Comparison of ENCODE assay signal across 9 cellular contexts in the genomic region with DNA sequence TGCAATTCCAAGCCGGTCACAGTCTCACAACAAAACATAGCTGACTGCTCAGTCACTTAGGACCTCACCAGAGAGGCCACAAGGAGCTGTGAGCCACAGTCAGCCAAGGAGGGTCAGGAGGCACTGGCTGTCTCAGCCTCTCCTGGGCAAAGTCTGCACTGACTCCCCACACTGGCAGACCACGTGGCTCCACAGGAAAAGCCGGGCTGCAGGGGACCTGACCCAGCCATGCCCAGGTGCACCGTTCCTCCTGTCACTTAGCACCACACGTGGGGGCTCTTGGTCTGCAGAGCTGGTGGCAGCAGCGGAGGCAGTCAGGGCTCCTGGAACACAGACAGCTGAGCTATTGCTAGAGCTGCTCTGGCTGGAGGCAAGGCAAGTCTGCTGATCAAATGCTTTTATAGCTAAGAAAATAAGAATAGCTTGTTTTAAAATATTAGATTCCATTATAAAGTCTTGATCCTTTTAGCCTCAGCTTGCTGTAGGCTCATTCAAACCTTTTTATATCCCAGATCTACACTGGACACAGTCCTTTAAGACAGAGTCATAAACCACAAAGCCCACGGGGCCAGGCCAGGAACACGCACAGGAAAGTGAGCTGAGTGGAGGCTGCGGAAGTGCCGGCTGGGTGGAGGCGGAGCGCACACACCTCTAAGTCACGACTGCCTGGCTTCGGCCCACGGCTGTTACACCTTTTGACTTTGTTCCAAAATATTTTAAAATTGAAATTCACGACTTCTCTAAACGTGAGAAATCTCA.
DNase-seq lines count a peak whose midpoint lies in the region; ATAC-seq, FAIRE-seq and TF ChIP-seq lines count a peak whose summit lies in the region.
"Had no signal": no experiment of that assay in that cellular context is flagged by ENCODE, and none has a peak within 500 bp of the region (broad histone marks: within the 10 kb centered on the region; RNA-seq: fewer than 3 reads in every experiment).

No MANE protein-coding gene starts in this region.

- in situ Hi-C loops in transverse colon (cut with MboI; ENCODE audit: low pct_ligation_motif_present in 1 of 4, low pct_unique_long_range_greater_than_20kb in 1 of 4, low sequenced_read_pairs in 3 of 4), result loop anchor here (5.0 to 25.0 kb wide), 6 partner anchors 163 to 418 kb away; no protein-coding TSS in a partner anchor

- H3K9me3 Mint-ChIP-seq in activated CD8-positive, alpha-beta T cell treated with anti-CD3 and anti-CD28 coated beads, Interleukin-2, amount 10 ng/mL, durations not matched to agents 7 days and 5 days (ENCODE audit: insufficient read depth), result no peaks in the 10 kb centered on the region

- H3K36me3 ChIP-seq in keratinocyte (ENCODE audit: control insufficient read depth in 2 of 2, extremely low read depth in 1 of 2, insufficient read depth in 2 of 2, low read length in 2 of 2), result no peaks in the 10 kb centered on the region
- no peaks in the 10 kb centered on the region for H3K36me3 ChIP-seq in transverse colon

- H3K9me1 ChIP-seq in keratinocyte (ENCODE audit: control insufficient read depth, extremely low read depth, insufficient read depth, low read length), result no peaks in the 10 kb centered on the region

- no peaks in the 10 kb centered on the region for H3K27me3 Mint-ChIP-seq in activated CD8-positive, alpha-beta T cell treated with anti-CD3 and anti-CD28 coated beads, Interleukin-2, amount 10 ng/mL, durations not matched to agents 7 days and 5 days (ENCODE audit: low read depth)

- DNase-seq in Right ventricle myocardium superior, result no peak
- no peak for DNase-seq in Right ventricle myocardium inferior (ENCODE audit: missing footprints)
- DNase-seq in activated CD8-positive, alpha-beta T cell treated with anti-CD3 and anti-CD28 coated beads, Interleukin-2, amount 10 ng/mL, durations not matched to agents 7 days and 5 days, result peak; percentile 38
- DNase-seq in keratinocyte (ENCODE audit: low read depth, low spot score), result no peak
- DNase-seq in transverse colon, result peak; percentile 75
- no peak for DNase-seq in dermis blood vessel endothelial cell
- no peak for DNase-seq in mesenteric fat pad (ENCODE audit: low spot score)

- H3K4me2 ChIP-seq in keratinocyte (ENCODE audit: control insufficient read depth, extremely low read depth, insufficient read depth, low read depth, low read length), result peak overlapping the region; percentile 30

- dilution Hi-C loops in keratinocyte (cut with MboI; ENCODE audit: extremely low pct_ligation_motif_present, low sequenced_read_pairs), result no loop called here

- H2AFZ ChIP-seq in keratinocyte (ENCODE audit: control insufficient read depth, low read length), result peak overlapping the region; percentile 30

- H3K4me1 ChIP-seq in keratinocyte (ENCODE audit: control insufficient read depth, extremely low read depth, insufficient read depth, low read length) (peaks cover 11% of the 10 kb centered on the region), transverse colon (peaks cover 0 to 17% (median 12%) of the 10 kb centered on the region in 4 donors)

- peaks cover 15% of the 10 kb centered on the region for H3K4me1 Mint-ChIP-seq in activated CD8-positive, alpha-beta T cell treated with anti-CD3 and anti-CD28 coated beads, Interleukin-2, amount 10 ng/mL, durations not matched to agents 7 days and 5 days (ENCODE audit: low read depth)

- H3K79me2 ChIP-seq in keratinocyte (ENCODE audit: control insufficient read depth, insufficient read depth, low read length), result no peaks in the 10 kb centered on the region

- POLR2A ChIA-PET in activated CD8-positive, alpha-beta T cell treated with anti-CD3 and anti-CD28 coated beads, Interleukin-2, amount 10 ng/mL, durations not matched to agents 7 days and 5 days (lab: Charles Lee), result interaction anchor here (0.5 to 0.9 kb wide), 2 partner anchors 162 to 164 kb away, joined by 3 read pairs; no protein-coding TSS in a partner anchor

- CTCF ChIA-PET in activated CD8-positive, alpha-beta T cell treated with anti-CD3 and anti-CD28 coated beads, Interleukin-2, amount 10 ng/mL, durations not matched to agents 7 days and 5 days (lab: Charles Lee), result interaction anchor here (0.6 to 6.8 kb wide), 11 partner anchors 16 to 1303 kb away, joined by 3 to 89 read pairs (median 3); no protein-coding TSS in a partner anchor

- no peaks in the 10 kb centered on the region for H4K20me1 ChIP-seq in keratinocyte (ENCODE audit: control insufficient read depth, extremely low read depth, insufficient read depth, low read length)

- intact Hi-C loops in Right ventricle myocardium superior (cut with DNase I) (loop anchor here (5.0 kb wide), 2 partner anchors 163 to 408 kb away; no protein-coding TSS in a partner anchor), Right ventricle myocardium inferior (cut with DNase I) (loop anchor here (5.0 kb wide), 1 partner anchor 163 kb away; no protein-coding TSS in a partner anchor), transverse colon (cut with DNase I; ENCODE audit: low total_unique reads) (loop anchor here (10.0 kb wide), 2 partner anchors 246 to 406 kb away; no protein-coding TSS in a partner anchor)

- no peak overlapping the region for H3K27ac Mint-ChIP-seq in activated CD8-positive, alpha-beta T cell treated with anti-CD3 and anti-CD28 coated beads, Interleukin-2, amount 10 ng/mL, durations not matched to agents 7 days and 5 days

- H3K36me3 Mint-ChIP-seq in activated CD8-positive, alpha-beta T cell treated with anti-CD3 and anti-CD28 coated beads, Interleukin-2, amount 10 ng/mL, durations not matched to agents 7 days and 5 days (ENCODE audit: low read depth), result no peaks in the 10 kb centered on the region

- TF ChIP-seq POLR2A in transverse colon (IDR thresholded peaks at IDR 0.05), result no peak

- TF ChIP-seq EP300 in transverse colon (IDR thresholded peaks at IDR 0.05; ENCODE audit: low read depth), result no peak

- H3K27me3 ChIP-seq in keratinocyte (ENCODE audit: control insufficient read depth, extremely low read depth, insufficient read depth, low read length) (no peaks in the 10 kb centered on the region), transverse colon (no peaks in the 10 kb centered on the region)

- 8 to 19% methylated on average over 7 to 17 of the region's 17 CpGs for WGBS in transverse colon (ENCODE audit: low coverage in 1 of 2), 2 donors

- TF ChIP-seq CTCF in keratinocyte (optimal IDR thresholded peaks at IDR 0.05 in 1 of 3, IDR thresholded peaks at IDR 0.05 in 1 of 3, conservative IDR thresholded peaks at IDR 0.05 in 1 of 3; ENCODE audit: extremely low read depth in 1 of 3, insufficient read depth in 2 of 3, low read length in 3 of 3) (peak in 1 of 3 experiments; percentile 1), transverse colon (IDR thresholded peaks at IDR 0.05) (peak in 2 of 5 experiments; percentile 32 to 64)

- no peak overlapping the region for H3K27ac ChIP-seq in keratinocyte (ENCODE audit: control insufficient read depth, insufficient read depth, low read length)
- H3K27ac ChIP-seq in transverse colon, result peak overlapping the region; percentile 47 to 71 (median 62)
- H3K27ac ChIP-seq: VCaP had no signal

- no peaks in the 10 kb centered on the region for H3K9me3 ChIP-seq in keratinocyte (ENCODE audit: control insufficient read depth, low read depth, low read length)
- no peaks in the 10 kb centered on the region for H3K9me3 ChIP-seq in transverse colon

- no peak overlapping the region for H3K4me3 Mint-ChIP-seq in activated CD8-positive, alpha-beta T cell treated with anti-CD3 and anti-CD28 coated beads, Interleukin-2, amount 10 ng/mL, durations not matched to agents 7 days and 5 days

- H3K4me3 ChIP-seq in keratinocyte (ENCODE audit: control insufficient read depth in 2 of 3, extremely low read depth in 1 of 3, insufficient read depth in 2 of 3, low read depth in 1 of 3, low read length in 3 of 3), result no peak overlapping the region
- H3K4me3 ChIP-seq in transverse colon, result no peak overlapping the region

- peak; percentile 27 for ATAC-seq in Right ventricle myocardium superior (ENCODE audit: poor library complexity)
- ATAC-seq in Right ventricle myocardium inferior, result no peak
- ATAC-seq in activated CD8-positive, alpha-beta T cell treated with anti-CD3 and anti-CD28 coated beads, Interleukin-2, amount 10 ng/mL, durations not matched to agents 7 days and 5 days, result peak; percentile 64
- no peak for ATAC-seq in GM21723 (IDR thresholded peaks at IDR 0.05; ENCODE audit: unreplicated experiment)

- no peak overlapping the region for H3K9ac ChIP-seq in keratinocyte (ENCODE audit: control insufficient read depth, extremely low read depth, insufficient read depth, low read length)

- FAIRE-seq in keratinocyte (lab: Jason Lieb, UNC), result no peak

Comparison
In these comparisons a context has a peak if more than half of its experiments do, and no peak if none do; other contexts are left out.
1. ATAC-seq: peak in Right ventricle myocardium superior (single experiment) and activated CD8-positive, alpha-beta T cell treated with anti-CD3 and anti-CD28 coated beads, Interleukin-2, amount 10 ng/mL, durations not matched to agents 7 days and 5 days (single experiment); none in Right ventricle myocardium inferior (single experiment) and GM21723 (single experiment).
2. DNase-seq: peak in activated CD8-positive, alpha-beta T cell treated with anti-CD3 and anti-CD28 coated beads, Interleukin-2, amount 10 ng/mL, durations not matched to agents 7 days and 5 days (single experiment) and transverse colon (single experiment); none in Right ventricle myocardium superior (single experiment), Right ventricle myocardium inferior (single experiment), keratinocyte (single experiment), dermis blood vessel endothelial cell (single experiment) and mesenteric fat pad (single experiment).